10 cellular contexts compared by ENCODE assay signal in the genomic region with DNA sequence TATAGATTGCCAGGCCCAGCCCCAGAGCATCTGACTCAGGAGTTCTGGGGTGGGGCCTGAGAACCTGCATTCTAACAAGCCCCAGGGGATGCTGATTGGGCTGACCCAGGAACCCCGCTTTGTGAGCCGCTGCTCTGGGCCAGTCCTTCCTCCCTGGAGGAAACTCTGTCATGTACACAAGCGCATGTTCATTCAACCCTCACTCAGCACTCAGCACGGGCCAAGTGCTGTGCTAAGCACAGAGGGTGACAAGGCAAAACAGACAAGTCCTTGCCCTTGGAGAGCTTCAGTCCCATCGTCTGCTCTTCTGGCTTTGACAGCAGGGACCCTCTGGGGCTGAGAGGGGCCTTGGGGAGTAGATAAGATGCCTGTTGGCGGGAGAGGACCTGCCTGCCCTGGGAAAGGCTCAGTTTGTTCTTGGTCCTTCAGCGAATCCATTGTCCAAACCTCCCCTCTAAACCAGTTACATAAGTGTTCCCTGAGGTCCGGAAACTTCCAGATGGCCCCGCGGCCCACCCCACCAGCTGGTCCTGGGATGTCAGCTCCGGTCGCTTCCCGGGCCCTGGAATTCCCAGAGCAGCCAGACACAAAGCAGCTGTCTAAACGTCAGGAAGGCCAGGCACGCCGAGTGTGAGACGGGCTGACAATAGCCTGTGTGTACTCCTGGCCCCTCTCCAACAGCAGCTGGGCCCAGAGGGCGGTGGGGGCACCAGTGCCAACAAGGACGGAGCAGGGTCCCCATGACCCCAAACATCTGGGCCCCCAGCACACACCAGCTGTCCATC.
DNase-seq lines count a peak whose midpoint lies in the region; ATAC-seq and TF ChIP-seq lines count a peak whose summit lies in the region.
"Had no signal": no experiment of that assay in that cellular context is flagged by ENCODE, and none has a peak within 500 bp of the region (broad histone marks: within the 10 kb centered on the region; RNA-seq: fewer than 3 reads in every experiment).

No MANE protein-coding gene starts in this region.

- no peaks in the 10 kb centered on the region for H3K9me2 ChIP-seq in hepatocyte (replicated peaks; ENCODE audit: insufficient read depth)

- intact Hi-C loops in ascending aorta (cut with DNase I), result no loop called here
- intact Hi-C loops in psoas muscle (cut with DNase I), result loop anchor here in 1 of 2 donors (5.0 kb wide), 1 partner anchor 275 kb away; a partner anchor contains a TSS
- intact Hi-C loops in lower leg skin (cut with DNase I; ENCODE audit: low total_unique reads), result no loop called here

- peaks cover 0 to 4% of the 10 kb centered on the region in 2 donors for H3K4me1 ChIP-seq in ascending aorta
- H3K4me1 ChIP-seq in hepatocyte (ENCODE audit: insufficient read depth), result peaks cover 11% of the 10 kb centered on the region
- H3K4me1 ChIP-seq in psoas muscle, result peaks cover 17% of the 10 kb centered on the region

- in situ Hi-C loops in G401 (cut with HindIII; ENCODE audit: low sequenced_read_pairs), result loop anchor here (10.0 kb wide), 1 partner anchor 92 kb away; a partner anchor contains a TSS

- H3K4me3 ChIP-seq in ascending aorta (no peak overlapping the region), hepatocyte (no peak overlapping the region), psoas muscle (no peak overlapping the region), lower leg skin (ENCODE audit: low read depth, poor library complexity, severe bottlenecking) (no peak overlapping the region)

- TF ChIP-seq POLR2A in lower leg skin (IDR thresholded peaks at IDR 0.05), result no peak

- no peaks in the 10 kb centered on the region for H3K79me2 ChIP-seq in hepatocyte

- no peaks in the 10 kb centered on the region for H3K27me3 ChIP-seq in ascending aorta
- no peaks in the 10 kb centered on the region for H3K27me3 ChIP-seq in hepatocyte
- peaks cover 0 to 20% (median 7%) of the 10 kb centered on the region in 3 donors for H3K27me3 ChIP-seq in psoas muscle (ENCODE audit: insufficient read depth in 3 of 3, low read length in 2 of 3)

- WGBS in hepatocyte (ENCODE audit: low lambda C conversion rate, missing lambda C conversion rate), result 58% methylated on average over 19 of the region's 19 CpGs
- WGBS in psoas muscle, 3 donors, result 16 to 22% (median 19%) methylated on average over 19 of the region's 19 CpGs
- WGBS in lower leg skin, 2 donors, result 50 to 66% methylated on average over 13 to 19 of the region's 19 CpGs

- H4K20me1 ChIP-seq in hepatocyte (ENCODE audit: insufficient read depth, poor library complexity, severe bottlenecking), result no peaks in the 10 kb centered on the region

- DNase-seq in G401 (ENCODE audit: low spot score) (peak; percentile 52), ascending aorta (ENCODE audit: low spot score in 2 of 2) (no peak), hepatocyte (ENCODE audit: low spot score) (no peak), psoas muscle (peak; percentile 72 to 89), lower leg skin (ENCODE audit: low spot score in 2 of 2) (no peak), HK-2 (ENCODE audit: unreplicated experiment) (no peak), DMS79 treated with DMSO at 0.1 percent for 48 hours (lab: John Stamatoyannopoulos, UW) (no peak), amniotic stem cell (lab: John Stamatoyannopoulos, UW) (no peak)
- DNase-seq: activated gamma-delta T cell treated with Interleukin-2 at 50 U/mL for 16 hours, SW 1271 had no signal

- TF ChIP-seq CTCF in ascending aorta (IDR thresholded peaks at IDR 0.05) (no peak), hepatocyte (IDR thresholded peaks at IDR 0.05; ENCODE audit: poor library complexity) (no peak), psoas muscle (IDR thresholded peaks at IDR 0.05) (no peak), lower leg skin (IDR thresholded peaks at IDR 0.05) (no peak)

- H3K27ac ChIP-seq in ascending aorta (peak overlapping the region; percentile 13 to 37), hepatocyte (peak overlapping the region; percentile 64), psoas muscle (peak overlapping the region; percentile 58)

- H3K4me2 ChIP-seq in hepatocyte, result no peak overlapping the region

- H3K9me3 ChIP-seq in ascending aorta (no peaks in the 10 kb centered on the region), hepatocyte (ENCODE audit: low read depth) (no peaks in the 10 kb centered on the region), psoas muscle (no peaks in the 10 kb centered on the region)

- H3K36me3 ChIP-seq in ascending aorta (no peaks in the 10 kb centered on the region), hepatocyte (replicated peaks; ENCODE audit: insufficient read depth, low read depth) (no peaks in the 10 kb centered on the region), psoas muscle (ENCODE audit: insufficient read depth in 1 of 2, low read depth in 1 of 2) (no peaks in the 10 kb centered on the region)

- peak; percentile 53 to 75 (median 64) for ATAC-seq in psoas muscle

- no peak overlapping the region for H2AFZ ChIP-seq in hepatocyte

Comparison
In these comparisons a context has a peak if more than half of its experiments do, and no peak if none do; other contexts are left out.
1. DNase-seq: peak in G401 (single experiment) and psoas muscle (2 of 2); none in ascending aorta (0 of 2), hepatocyte (single experiment), lower leg skin (0 of 2), HK-2 (single experiment), DMS79 treated with DMSO at 0.1 percent for 48 hours (single experiment) and amniotic stem cell (single experiment).
2. Peak in every context shown above with its lines, with median percentiles within 50 percentile points of each other: H3K27ac ChIP-seq.